Comparison of ENCODE assay signal across 9 cellular contexts in genomic region chrX:78024349-78025108, GRCh38. TPM values are rescaled to one million over a fixed set of nuclear protein-coding genes. Genes with fewer than 3 reads are reported as not detected.
A peak's percentile ranks its signal among the peaks of the same experiment; 100 is the strongest.
DNase-seq lines count a peak whose midpoint lies in the region; ATAC-seq and TF ChIP-seq lines count a peak whose summit lies in the region.
"Had no signal": no experiment of that assay in that cellular context is flagged by ENCODE, and none has a peak within 500 bp of the region (broad histone marks: within the 10 kb centered on the region; RNA-seq: fewer than 3 reads in every experiment).

No MANE protein-coding gene starts in this region.

- H3K27me3 Mint-ChIP-seq in activated naive CD8-positive, alpha-beta T cell treated with anti-CD3 and anti-CD28 coated beads, Interleukin-2, amount 50 U/mL, for 24 hours: no peaks in the 10 kb centered on the region

- no peak overlapping the region for H3K4me3 Mint-ChIP-seq in activated naive CD8-positive, alpha-beta T cell treated with anti-CD3 and anti-CD28 coated beads, Interleukin-2, amount 50 U/mL, for 24 hours
- H3K4me3 Mint-ChIP-seq: nephron had no signal

- no peaks in the 10 kb centered on the region for H3K4me1 Mint-ChIP-seq in activated naive CD8-positive, alpha-beta T cell treated with anti-CD3 and anti-CD28 coated beads, Interleukin-2, amount 50 U/mL, for 24 hours
- H3K4me1 Mint-ChIP-seq: nephron had no signal

- H3K27me3 ChIP-seq in left lung: no peaks in the 10 kb centered on the region

- H3K4me3 ChIP-seq in GM12865 (ENCODE audit: low read depth, low read length) (no peak overlapping the region), NB4 (ENCODE audit: low read depth, low read length) (no peak overlapping the region), left lung (no peak overlapping the region)

- no peaks in the 10 kb centered on the region for H3K4me1 ChIP-seq in left lung

- H3K36me3 ChIP-seq in left lung: no peaks in the 10 kb centered on the region

- intact Hi-C loops in left lung (cut with DNase I): loop anchor here in 1 of 2 donors (10.0 kb wide), 1 partner anchor 110 kb away; the partner anchor contains the start of gene ATP7A

- no peaks in the 10 kb centered on the region for H3K36me3 Mint-ChIP-seq in activated naive CD8-positive, alpha-beta T cell treated with anti-CD3 and anti-CD28 coated beads, Interleukin-2, amount 50 U/mL, for 24 hours (ENCODE audit: low read depth)

- no peak for TF ChIP-seq POLR2A in NB4 (IDR thresholded peaks at IDR 0.05; ENCODE audit: extremely low read depth, insufficient read length)

- TF ChIP-seq CTCF in GM12865 (IDR thresholded peaks at IDR 0.05; ENCODE audit: insufficient read depth, low read depth, low read length, missing control alignments) (peak; percentile 52), NB4 (IDR thresholded peaks at IDR 0.05; ENCODE audit: low read depth, low read length) (peak; percentile 40), left lung (IDR thresholded peaks at IDR 0.05) (peak; percentile 21 to 49)

- no peak overlapping the region for H3K27ac ChIP-seq in left lung

- H3K27ac Mint-ChIP-seq in activated naive CD8-positive, alpha-beta T cell treated with anti-CD3 and anti-CD28 coated beads, Interleukin-2, amount 50 U/mL, for 24 hours: no peak overlapping the region
- H3K27ac Mint-ChIP-seq: nephron had no signal

- ATAC-seq in left lung: peak; percentile 86
- no peak for ATAC-seq in GM18861 (IDR thresholded peaks at IDR 0.05; ENCODE audit: unreplicated experiment)
- ATAC-seq in activated naive CD8-positive, alpha-beta T cell treated with anti-CD3 and anti-CD28 coated beads, Interleukin-2, amount 50 U/mL, for 24 hours: no peak

- DNase-seq in AML-193 (lab: John Stamatoyannopoulos, UW): peak; percentile 6 to 14
- peak; percentile 44 for DNase-seq in GM12865 (ENCODE audit: low read depth)
- DNase-seq in NB4 (ENCODE audit: low read depth): peak; percentile 29
- DNase-seq in activated naive CD4-positive, alpha-beta T cell treated with anti-CD3 and anti-CD28 coated beads, Interleukin-2, amount 50 U/mL, for 16 hours: peak; percentile 12
- peak in 1 of 2 donors; percentile 34 for DNase-seq in left lung
- no peak for DNase-seq in MV-4-11 (lab: John Stamatoyannopoulos, UW)
- DNase-seq in activated naive CD8-positive, alpha-beta T cell treated with anti-CD3 and anti-CD28 coated beads, Interleukin-2, amount 50 U/mL, for 24 hours: no peak

- no peaks in the 10 kb centered on the region for H3K9me3 Mint-ChIP-seq in activated naive CD8-positive, alpha-beta T cell treated with anti-CD3 and anti-CD28 coated beads, Interleukin-2, amount 50 U/mL, for 24 hours

- no peaks in the 10 kb centered on the region for H3K9me3 ChIP-seq in left lung

RNA-seq across cellular contexts. Expression of gene PGAM4, which starts 55.1 kb away (rescaled TPM):
- total RNA-seq in left lung: not detected

Comparison
In these comparisons a context has a peak if more than half of its experiments do, and no peak if none do; other contexts are left out.
1. DNase-seq: peak in AML-193 (2 of 2), GM12865 (single experiment), NB4 (single experiment) and activated naive CD4-positive, alpha-beta T cell treated with anti-CD3 and anti-CD28 coated beads, Interleukin-2, amount 50 U/mL, for 16 hours (single experiment); none in MV-4-11 (single experiment) and activated naive CD8-positive, alpha-beta T cell treated with anti-CD3 and anti-CD28 coated beads, Interleukin-2, amount 50 U/mL, for 24 hours (single experiment).
2. Peak in every context shown above with its lines, with median percentiles within 50 percentile points of each other: CTCF ChIP-seq.